Comparison of ENCODE assay signal across 15 cellular contexts in genomic region chr7:128840326-128841170, GRCh38. TPM values are rescaled to one million over a fixed set of nuclear protein-coding genes. Genes with fewer than 3 reads are reported as not detected.
A peak's percentile ranks its signal among the peaks of the same experiment; 100 is the strongest.
DNase-seq lines count a peak whose midpoint lies in the region; ATAC-seq and TF ChIP-seq lines count a peak whose summit lies in the region.
"Had no signal": no experiment of that assay in that cellular context is flagged by ENCODE, and none has a peak within 500 bp of the region (broad histone marks: within the 10 kb centered on the region; RNA-seq: fewer than 3 reads in every experiment).

No MANE protein-coding gene starts in this region.

- no peaks in the 10 kb centered on the region for H3K4me1 Mint-ChIP-seq in endodermal cell

- H3K9me3 Mint-ChIP-seq in endodermal cell, result no peaks in the 10 kb centered on the region

- H3K9ac ChIP-seq in rectal smooth muscle tissue (ENCODE audit: low read length), result no peak overlapping the region
- H3K9ac ChIP-seq in endodermal cell (ENCODE audit: extremely low read depth, low read length, poor library complexity, severe bottlenecking), result no peak overlapping the region

- 90% methylated on average over 23 of the region's 23 CpGs for WGBS in right cardiac atrium
- 93 to 96% methylated on average over 16 to 23 of the region's 23 CpGs for WGBS in endodermal cell (ENCODE audit: insufficient coverage in 1 of 2, insufficient read length in 1 of 2), 2 experiments

- H3K4me1 ChIP-seq in RWPE2 (ENCODE audit: insufficient read depth, poor library complexity, severe bottlenecking), result no peaks in the 10 kb centered on the region
- H3K4me1 ChIP-seq in right cardiac atrium (ENCODE audit: control insufficient read depth, insufficient read depth, low read length), result no peaks in the 10 kb centered on the region
- H3K4me1 ChIP-seq in rectal smooth muscle tissue (ENCODE audit: control insufficient read depth, insufficient read depth, low read length), result peaks cover 9% of the 10 kb centered on the region
- no peaks in the 10 kb centered on the region for H3K4me1 ChIP-seq in endodermal cell (ENCODE audit: control insufficient read depth, insufficient read depth, low read length)
- H3K4me1 ChIP-seq: A549, Caco-2 had no signal

- H3K36me3 Mint-ChIP-seq in endodermal cell (ENCODE audit: low read depth), result peaks cover 1% of the 10 kb centered on the region

- H3K27me3 ChIP-seq in RWPE2 (ENCODE audit: insufficient read depth, poor library complexity, severe bottlenecking) (no peaks in the 10 kb centered on the region), right cardiac atrium (ENCODE audit: control insufficient read depth, insufficient read depth) (no peaks in the 10 kb centered on the region), rectal smooth muscle tissue (ENCODE audit: control insufficient read depth, insufficient read depth, low read length) (no peaks in the 10 kb centered on the region), endodermal cell (ENCODE audit: control insufficient read depth, insufficient read depth, low read length, poor library complexity, severe bottlenecking) (no peaks in the 10 kb centered on the region)

- TF ChIP-seq CTCF in 22Rv1 (IDR thresholded peaks at IDR 0.05), result no peak
- TF ChIP-seq CTCF in RWPE2 (IDR thresholded peaks at IDR 0.05; ENCODE audit: poor library complexity, severe bottlenecking), result no peak
- TF ChIP-seq CTCF in endodermal cell (conservative IDR thresholded peaks at IDR 0.05), result no peak

- peak; percentile 55 for DNase-seq in RWPE2 (ENCODE audit: low spot score)
- peak; percentile 15 to 53 (median 37) for DNase-seq in right cardiac atrium
- DNase-seq in NCI-H2171 treated with DMSO at 0.1 percent for 48 hours (lab: John Stamatoyannopoulos, UW), result no peak
- no peak for DNase-seq in GF-D8 (lab: John Stamatoyannopoulos, UW)
- no peak for DNase-seq in endodermal cell
- no peak for DNase-seq in stimulated activated CD4-positive, alpha-beta T cell treated with anti-CD3 and anti-CD28 coated beads, Interleukin-2, amount 100 ng/mL, for 48 hours
- DNase-seq: Caco-2; GOT3; Kasumi-1; NCI-H187; NCI-H446; NK-92 treated with Interleukin-12 subunit alpha and Interleukin-12 subunit beta, amount 100 ng/mL, for 24 hours had no signal

- H3K27me3 Mint-ChIP-seq in endodermal cell (ENCODE audit: insufficient read depth), result no peaks in the 10 kb centered on the region

- no peaks in the 10 kb centered on the region for H3K36me3 ChIP-seq in RWPE2 (ENCODE audit: low read depth)
- peaks cover 38% of the 10 kb centered on the region for H3K36me3 ChIP-seq in rectal smooth muscle tissue (ENCODE audit: control insufficient read depth, insufficient read depth, low read length)
- peaks cover 21% of the 10 kb centered on the region for H3K36me3 ChIP-seq in endodermal cell (ENCODE audit: control insufficient read depth, insufficient read depth, low read length)

- no peak for ATAC-seq in RWPE2 (ENCODE audit: low read depth)
- ATAC-seq in right cardiac atrium, result no peak
- ATAC-seq: A549 had no signal

- no peak overlapping the region for H3K4me3 ChIP-seq in RWPE2 (ENCODE audit: severe bottlenecking)
- no peak overlapping the region for H3K4me3 ChIP-seq in right cardiac atrium (ENCODE audit: low read length)
- H3K4me3 ChIP-seq in rectal smooth muscle tissue (ENCODE audit: low read length), result no peak overlapping the region
- no peak overlapping the region for H3K4me3 ChIP-seq in endodermal cell (ENCODE audit: low read length)
- H3K4me3 ChIP-seq: A549 had no signal

- no peak overlapping the region for H3K27ac Mint-ChIP-seq in endodermal cell

- H3K27ac ChIP-seq in 22Rv1, result peak overlapping the region; percentile 38; the same call in 1 of the 2 replicates
- no peak overlapping the region for H3K27ac ChIP-seq in RWPE2 (ENCODE audit: poor library complexity, severe bottlenecking)
- no peak overlapping the region for H3K27ac ChIP-seq in right cardiac atrium (ENCODE audit: low read length)
- peak overlapping the region; percentile 5 for H3K27ac ChIP-seq in rectal smooth muscle tissue (ENCODE audit: low read depth, low read length)
- H3K27ac ChIP-seq in endodermal cell (ENCODE audit: low read depth, low read length), result no peak overlapping the region
- H3K27ac ChIP-seq: A549 had no signal

- no peak overlapping the region for H3K4me3 Mint-ChIP-seq in endodermal cell

- intact Hi-C loops in right cardiac atrium (cut with DNase I), result no loop called here

- H3K9me3 ChIP-seq in RWPE2 (ENCODE audit: severe bottlenecking), result no peaks in the 10 kb centered on the region
- H3K9me3 ChIP-seq in right cardiac atrium (ENCODE audit: control insufficient read depth, low read length), result no peaks in the 10 kb centered on the region
- H3K9me3 ChIP-seq in endodermal cell (ENCODE audit: control insufficient read depth, low read length), result no peaks in the 10 kb centered on the region
- H3K9me3 ChIP-seq: A549, Caco-2 had no signal

RNA-seq across cellular contexts. Expression of gene FLNC, which starts 10.3 kb away (rescaled TPM):
- total RNA-seq in right cardiac atrium (100 to 1,000 TPM; 244 to 358 (median 285) TPM), endodermal cell (10 to 100 TPM in 1 of 2 donors, 1 to 10 TPM in 1; 6.6 to 11.5 TPM)
- 216 TPM for polyA plus RNA-seq in right cardiac atrium
- 25.3 TPM for polyA plus RNA-seq in endodermal cell (2013, experiment 1 of 2)
- polyA plus RNA-seq in endodermal cell (2013, experiment 2 of 2), result 28.7 TPM

RNA-seq across cellular contexts. Expression of gene ATP6V1F, which starts 22.1 kb away (rescaled TPM):
- total RNA-seq in right cardiac atrium, result 100 to 1,000 TPM; 127 to 139 (median 134) TPM
- 224 TPM for polyA plus RNA-seq in right cardiac atrium
- total RNA-seq in endodermal cell, result 100 to 1,000 TPM; 122 to 157 TPM
- polyA plus RNA-seq in endodermal cell (2013, experiment 1 of 2), result 128 TPM
- 128 TPM for polyA plus RNA-seq in endodermal cell (2013, experiment 2 of 2)

RNA-seq across cellular contexts. Expression of gene CCDC136, which starts 48.8 kb away (rescaled TPM):
- total RNA-seq in right cardiac atrium, result 1 to 10 TPM; 2.5 to 6.9 (median 5.4) TPM
- polyA plus RNA-seq in right cardiac atrium, result 5.7 TPM
- 10 to 100 TPM; 46.0 to 51.2 TPM for total RNA-seq in endodermal cell
- polyA plus RNA-seq in endodermal cell (2013, experiment 1 of 2), result 53.3 TPM
- polyA plus RNA-seq in endodermal cell (2013, experiment 2 of 2), result 41.1 TPM

Comparison
In these comparisons a context has a peak if more than half of its experiments do, and no peak if none do; other contexts are left out.
1. H3K27ac ChIP-seq: peak in 22Rv1 (single experiment) and rectal smooth muscle tissue (single experiment); none in RWPE2 (single experiment), right cardiac atrium (single experiment) and endodermal cell (single experiment).
2. DNase-seq: peak in RWPE2 (single experiment) and right cardiac atrium (3 of 3); none in NCI-H2171 treated with DMSO at 0.1 percent for 48 hours (single experiment), GF-D8 (single experiment), endodermal cell (single experiment) and stimulated activated CD4-positive, alpha-beta T cell treated with anti-CD3 and anti-CD28 coated beads, Interleukin-2, amount 100 ng/mL, for 48 hours (0 of 2).
3. RNA of gene FLNC, which starts 10.3 kb away (total RNA-seq): 244 to 358 TPM in right cardiac atrium; 6.6 to 11.5 TPM in endodermal cell; every median in the first group is over 10 times any median in the second.
4. RNA of gene CCDC136, which starts 48.8 kb away (total RNA-seq): 46.0 to 51.2 TPM in endodermal cell; 2.5 to 6.9 TPM in right cardiac atrium; every median in the first group is over 4 times any median in the second.